In the genomic region with DNA sequence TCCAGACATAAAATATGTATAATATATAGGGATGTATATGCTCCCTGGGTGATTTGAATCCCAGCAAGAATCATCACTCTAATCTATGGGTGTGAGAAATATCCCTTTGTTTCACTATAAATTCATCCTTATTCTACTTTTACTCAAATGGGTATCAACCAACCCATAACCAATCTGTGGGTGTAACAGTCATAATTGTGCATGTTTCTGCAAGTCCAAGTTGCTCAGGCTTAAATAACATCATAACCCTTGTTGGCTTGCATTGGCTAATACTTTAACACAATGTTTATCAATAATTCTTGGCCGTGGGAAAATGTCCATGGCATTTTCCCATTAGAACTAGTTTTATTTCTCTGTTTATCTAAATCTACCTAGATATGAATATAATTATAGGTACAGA, we compare ENCODE assay signal across 36 cellular contexts.
"Had no signal": no experiment of that assay in that cellular context is flagged by ENCODE, and none has a peak within 500 bp of the region (broad histone marks: within the 10 kb centered on the region; RNA-seq: fewer than 3 reads in every experiment).

No MANE protein-coding gene starts in this region.

- H3K27me3 ChIP-seq: adrenal gland, body of pancreas, brain microvascular endothelial cell, breast epithelium, cardiac muscle cell had no signal

- H3K4me3 ChIP-seq: adrenal gland, body of pancreas, breast epithelium, cardiac muscle cell had no signal

- ATAC-seq: activated CD8-positive, alpha-beta T cell treated with anti-CD3 and anti-CD28 coated beads for 36 hours; activated naive CD4-positive, alpha-beta T cell treated with anti-CD3 and anti-CD28 coated beads, Interleukin-2, amount 50 U/mL, for 72 hours; activated T-cell treated with anti-CD3 and anti-CD28 coated beads, Interleukin-2, amount 50 U/mL, for 4 hours; activated T-cell treated with anti-CD3 and anti-CD28 coated beads, Interleukin-2, amount 50 U/mL, for 72 hours; activated T-helper 17 cell treated with anti-CD3 and anti-CD28 coated beads, Interleukin-2, amount 50 U/mL, for 72 hours; body of pancreas had no signal

- H3K27ac ChIP-seq: adrenal gland, body of pancreas, brain microvascular endothelial cell, breast epithelium, cardiac muscle cell, VCaP had no signal

- H3K4me1 ChIP-seq: adrenal gland, body of pancreas, breast epithelium had no signal

- DNase-seq: activated B cell treated with CpG ODN at 0.5 μM for 24 hours; activated CD4-positive, alpha-beta memory T cell treated with anti-CD3 and anti-CD28 coated beads for 36 hours; activated CD4-positive, alpha-beta T cell treated with anti-CD3 and anti-CD28 coated beads for 4 hours; activated CD4-positive, alpha-beta T cell treated with anti-CD3 and anti-CD28 coated beads, Interleukin-2, amount 10 ng/mL, durations not matched to agents 24 days and 14 days; activated CD4-positive, alpha-beta T cell treated with anti-CD3 and anti-CD28 coated beads, Interleukin-2, amount 50 U/mL, for 1 hour; activated CD4-positive, alpha-beta T cell treated with anti-CD3 and anti-CD28 coated beads, Interleukin-2, amount 50 U/mL, for 4 hours; activated CD4-positive, CD25-positive, alpha-beta regulatory T cell treated with anti-CD3 and anti-CD28 coated beads, Interleukin-2, amount 50 U/mL, for 72 hours; activated CD8-positive, alpha-beta memory T cell treated with anti-CD3 and anti-CD28 coated beads, Interleukin-2, amount 50 U/mL, for 4 hours; activated CD8-positive, alpha-beta T cell treated with anti-CD3 and anti-CD28 coated beads for 36 hours; activated effector memory CD4-positive, alpha-beta T cell treated with anti-CD3 and anti-CD28 coated beads, Interleukin-2, amount 50 U/mL, for 16 hours; activated gamma-delta T cell treated with Interleukin-2 at 50 U/mL for 16 hours; activated naive CD4-positive, alpha-beta T cell; activated naive CD4-positive, alpha-beta T cell treated with anti-CD3 and anti-CD28 coated beads for 36 hours; activated naive CD4-positive, alpha-beta T cell treated with anti-CD3 and anti-CD28 coated beads, Interleukin-2, amount 50 U/mL, for 16 hours; activated naive CD8-positive, alpha-beta T cell treated with anti-CD3 and anti-CD28 coated beads for 36 hours; activated T-cell treated with anti-CD3 and anti-CD28 coated beads for 4 hours; activated T-cell treated with anti-CD3 and anti-CD28 coated beads, Interleukin-2, amount 50 U/mL, for 1 hour; activated T-cell treated with anti-CD3 and anti-CD28 coated beads, Interleukin-2, amount 50 U/mL, for 4 hours; activated T-cell treated with anti-CD3 and anti-CD28 coated beads, Interleukin-2, amount 50 U/mL, for 72 hours; adrenal gland; amniotic stem cell; aorta; body of pancreas; brain microvascular endothelial cell; caudate nucleus; cerebellar nuclear complex; T-helper 1 cell; T-helper 2 cell; T-helper 9 cell had no signal

- FAIRE-seq: astrocyte, TTC549 had no signal
